Comparison of ENCODE assay signal across 21 cellular contexts in genomic region chr1:225917536-225917935, GRCh38. TPM values are rescaled to one million over a fixed set of nuclear protein-coding genes. Genes with fewer than 3 reads are reported as not detected.
DNase-seq lines count a peak whose midpoint lies in the region; ATAC-seq and TF ChIP-seq lines count a peak whose summit lies in the region.
"Had no signal": no experiment of that assay in that cellular context is flagged by ENCODE, and none has a peak within 500 bp of the region (broad histone marks: within the 10 kb centered on the region; RNA-seq: fewer than 3 reads in every experiment).

No MANE protein-coding gene starts in this region.

- CTCF ChIA-PET in activated CD8-positive, alpha-beta memory T cell treated with anti-CD3 and anti-CD28 coated beads, Interleukin-2, amount 10 ng/mL, durations not matched to agents 7 days and 5 days (lab: Charles Lee), result interaction anchor here (1.2 to 1.3 kb wide), 2 partner anchors 46 to 449 kb away, joined by 3 read pairs; no protein-coding TSS in a partner anchor
- CTCF ChIA-PET in IMR-90 (lab: Yijun Ruan, JAX), result interaction anchor here (1.0 kb wide), 1 partner anchor 16 kb away, joined by 3 read pairs; no protein-coding TSS in a partner anchor

- H3K4me3 ChIP-seq in IMR-90 (ENCODE audit: insufficient read depth, low read depth, low read length), result no peak overlapping the region
- H3K4me3 ChIP-seq: BLaER1, skin epidermis had no signal

- peaks cover 31% of the 10 kb centered on the region for H3K36me3 ChIP-seq in IMR-90 (ENCODE audit: control insufficient read depth, insufficient read depth, low read length)

- H3K4ac ChIP-seq in IMR-90 (ENCODE audit: low read depth, low read length), result no peak overlapping the region

- no peaks in the 10 kb centered on the region for H3K27me3 Mint-ChIP-seq in activated CD8-positive, alpha-beta memory T cell treated with anti-CD3 and anti-CD28 coated beads, Interleukin-2, amount 10 ng/mL, durations not matched to agents 7 days and 5 days
- H3K27me3 Mint-ChIP-seq in brain, result no peaks in the 10 kb centered on the region
- H3K27me3 Mint-ChIP-seq: natural killer cell treated with Interleukin-12 subunit alpha and Interleukin-12 subunit beta and Interleukin-15 and Interleukin-18, amount 100 ng/mL, for 72 hours had no signal

- no peak overlapping the region for H2BK20ac ChIP-seq in IMR-90 (ENCODE audit: low read depth, low read length)

- no peak overlapping the region for H3K14ac ChIP-seq in IMR-90 (replicated peaks; ENCODE audit: low read depth, low read length)

- no peak for ATAC-seq in activated CD8-positive, alpha-beta memory T cell treated with anti-CD3 and anti-CD28 coated beads, Interleukin-2, amount 10 ng/mL, durations not matched to agents 7 days and 5 days
- ATAC-seq in IMR-90 (ENCODE audit: low read depth) (no peak), GM21526 (IDR thresholded peaks at IDR 0.05; ENCODE audit: low FRiP score, unreplicated experiment) (no peak)
- ATAC-seq: natural killer cell treated with Interleukin-12 subunit alpha and Interleukin-12 subunit beta and Interleukin-15 and Interleukin-18, amount 100 ng/mL, for 72 hours had no signal

- H4K8ac ChIP-seq in IMR-90 (ENCODE audit: low read depth in 2 of 2, low read length in 2 of 2), result no peak overlapping the region

- no peak for TF ChIP-seq RAD21 in IMR-90 (IDR thresholded peaks at IDR 0.05; ENCODE audit: low read length)

- H4K91ac ChIP-seq in IMR-90 (ENCODE audit: insufficient read depth, low read depth, low read length), result no peak overlapping the region

- no peak overlapping the region for H4K5ac ChIP-seq in IMR-90 (ENCODE audit: low read depth, low read length)

- H3K79me1 ChIP-seq in IMR-90 (ENCODE audit: low read depth in 1 of 2, low read length in 2 of 2), result peaks cover 7 to 32% of the 10 kb centered on the region in 2 experiments

- in situ Hi-C loops in IMR-90 (cut with MboI; ENCODE audit: low sequenced_read_pairs), result no loop called here

- H3K4me3 Mint-ChIP-seq in activated CD8-positive, alpha-beta memory T cell treated with anti-CD3 and anti-CD28 coated beads, Interleukin-2, amount 10 ng/mL, durations not matched to agents 7 days and 5 days, result no peak overlapping the region
- H3K4me3 Mint-ChIP-seq in brain, result peak overlapping the region in 1 of 5 experiments; percentile 23
- H3K4me3 Mint-ChIP-seq: natural killer cell treated with Interleukin-12 subunit alpha and Interleukin-12 subunit beta and Interleukin-15 and Interleukin-18, amount 100 ng/mL, for 72 hours had no signal

- POLR2A ChIA-PET in IMR-90 (lab: Charles Lee; ENCODE audit: unreplicated experiment), result no interaction called here

- H3K9me3 Mint-ChIP-seq in activated CD8-positive, alpha-beta memory T cell treated with anti-CD3 and anti-CD28 coated beads, Interleukin-2, amount 10 ng/mL, durations not matched to agents 7 days and 5 days (ENCODE audit: low read depth), result no peaks in the 10 kb centered on the region
- no peaks in the 10 kb centered on the region for H3K9me3 Mint-ChIP-seq in brain
- H3K9me3 Mint-ChIP-seq: natural killer cell treated with Interleukin-12 subunit alpha and Interleukin-12 subunit beta and Interleukin-15 and Interleukin-18, amount 100 ng/mL, for 72 hours had no signal

- no peak overlapping the region for H3K23ac ChIP-seq in IMR-90 (ENCODE audit: low read depth, low read length)

- no peak overlapping the region for H2BK5ac ChIP-seq in IMR-90 (ENCODE audit: low read depth, low read length, poor library complexity, severe bottlenecking)

- no peak for DNase-seq in activated CD8-positive, alpha-beta memory T cell treated with anti-CD3 and anti-CD28 coated beads, Interleukin-2, amount 10 ng/mL, durations not matched to agents 7 days and 5 days
- DNase-seq in activated CD8-positive, alpha-beta memory T cell treated with anti-CD3 and anti-CD28 coated beads, Interleukin-2, amount 50 U/mL, for 4 hours, result no peak
- DNase-seq in IMR-90, result peak; percentile 37
- DNase-seq in iris pigment epithelial cell (ENCODE audit: low read depth), result peak; percentile 31
- no peak for DNase-seq in caudate nucleus (lab: John Stamatoyannopoulos, UW)
- DNase-seq in medulla oblongata (ENCODE audit: extremely low spot score), result no peak
- DNase-seq: activated CD4-positive, alpha-beta T cell treated with anti-CD3 and anti-CD28 coated beads for 1 hour; activated CD8-positive, alpha-beta memory T cell treated with anti-CD3 and anti-CD28 coated beads, Interleukin-2, amount 50 U/mL, for 48 hours; dermis blood vessel endothelial cell; GDM1; KG1; MV-4-11; NCI-H1694 treated with DMSO at 0.1 percent for 48 hours; NCI-H226 had no signal

- no peak overlapping the region for H3K9ac ChIP-seq in IMR-90 (ENCODE audit: low read depth, low read length)
- H3K9ac ChIP-seq: BLaER1 had no signal

- no peak overlapping the region for H3K18ac ChIP-seq in IMR-90 (ENCODE audit: low read depth, low read length)

- H3K27ac ChIP-seq in IMR-90 (ENCODE audit: insufficient read depth, low read length) (no peak overlapping the region), caudate nucleus (ENCODE audit: low read depth, low read length) (no peak overlapping the region)
- H3K27ac ChIP-seq: BLaER1, skin epidermis had no signal

- H2BK120ac ChIP-seq in IMR-90 (ENCODE audit: low read depth, low read length), result no peak overlapping the region

- H2AK5ac ChIP-seq in IMR-90 (ENCODE audit: low read depth, low read length), result no peak overlapping the region

- BruUV-seq in IMR-90 (replicated peaks; lab: Mats Ljungman, UMichigan), result no TSS peak

- no peak overlapping the region for H2AK9ac ChIP-seq in IMR-90 (replicated peaks; ENCODE audit: low read depth, low read length, poor library complexity)

- H3K4me1 Mint-ChIP-seq in activated CD8-positive, alpha-beta memory T cell treated with anti-CD3 and anti-CD28 coated beads, Interleukin-2, amount 10 ng/mL, durations not matched to agents 7 days and 5 days, result peaks cover 33% of the 10 kb centered on the region
- peaks cover 52% of the 10 kb centered on the region for H3K4me1 Mint-ChIP-seq in brain

- H2BK15ac ChIP-seq in IMR-90 (ENCODE audit: low read depth, low read length), result no peak overlapping the region

- H3K9me3 ChIP-seq in IMR-90 (ENCODE audit: control insufficient read depth, insufficient read depth, low read length), result no peaks in the 10 kb centered on the region
- H3K9me3 ChIP-seq: BLaER1 had no signal

- H3K27me3 ChIP-seq in IMR-90 (ENCODE audit: control insufficient read depth, insufficient read depth, low read length), result no peaks in the 10 kb centered on the region
- H3K27me3 ChIP-seq: BLaER1 had no signal

- WGBS in IMR-90 (ENCODE audit: extremely low coverage in 2 of 2, insufficient read length in 1 of 2), 2 experiments, result no CpG with 5 or more reads among the region's 5 CpGs

- dilution Hi-C loops in IMR-90 (cut with HindIII; ENCODE audit: low sequenced_read_pairs, unreplicated experiment), result no loop called here

- H3K36me3 Mint-ChIP-seq in activated CD8-positive, alpha-beta memory T cell treated with anti-CD3 and anti-CD28 coated beads, Interleukin-2, amount 10 ng/mL, durations not matched to agents 7 days and 5 days, result peaks cover 29% of the 10 kb centered on the region
- H3K36me3 Mint-ChIP-seq in brain, result peaks cover 38% of the 10 kb centered on the region

- no peak for TF ChIP-seq POLR2A in IMR-90 (IDR thresholded peaks at IDR 0.05; ENCODE audit: low read depth, low read length)

- H3K9me1 ChIP-seq in IMR-90 (ENCODE audit: insufficient read depth, low read length), result peaks cover 13% of the 10 kb centered on the region

- no peak overlapping the region for H3K4me2 ChIP-seq in IMR-90 (ENCODE audit: low read depth, low read length)
- H3K4me2 ChIP-seq: BLaER1 had no signal

- peaks cover 6% of the 10 kb centered on the region for H4K20me1 ChIP-seq in IMR-90 (ENCODE audit: insufficient read depth, low read length)

- peak overlapping the region; percentile 52 for H3K27ac Mint-ChIP-seq in activated CD8-positive, alpha-beta memory T cell treated with anti-CD3 and anti-CD28 coated beads, Interleukin-2, amount 10 ng/mL, durations not matched to agents 7 days and 5 days
- H3K27ac Mint-ChIP-seq in brain, result peak overlapping the region in 4 of 5 experiments; percentile 9 to 92 (median 83)

- intact Hi-C loops in IMR-90 (cut with micrococcal nuclease), result no loop called here

- H2AFZ ChIP-seq in IMR-90 (replicated peaks; ENCODE audit: low read length, poor library complexity), result no peak overlapping the region

- H3K4me1 ChIP-seq in IMR-90 (ENCODE audit: control insufficient read depth, insufficient read depth, low read length), result peaks cover 5% of the 10 kb centered on the region; the same call in 1 of the 2 replicates

- H3K56ac ChIP-seq in IMR-90 (ENCODE audit: extremely low read depth, insufficient read depth, low read length), result no peak overlapping the region

- TF ChIP-seq CTCF in IMR-90 (conservative IDR thresholded peaks at IDR 0.05; ENCODE audit: low read depth, low read length), result no peak
- TF ChIP-seq CTCF in brain (conservative IDR thresholded peaks at IDR 0.05), result no peak

RNA-seq across cellular contexts. Expression of gene PYCR2, which starts 6.5 kb away (rescaled TPM):
- 100 to 1,000 TPM; 103 to 106 TPM for total RNA-seq in activated CD8-positive, alpha-beta memory T cell treated with anti-CD3 and anti-CD28 coated beads, Interleukin-2, amount 10 ng/mL, durations not matched to agents 7 days and 5 days
- total RNA-seq in IMR-90 (2012; rRNA removed), result 31.4 and 34.4 TPM in 2 replicates
- polyA plus RNA-seq in IMR-90 (2012; rRNA removed), result 68.1 and 70.6 TPM in 2 replicates
- 49.7 and 57.5 TPM in 2 replicates for polyA plus RNA-seq in IMR-90 (2012; cell fraction: cytosol; rRNA removed)
- 64.1 and 126 TPM in 2 replicates for polyA plus RNA-seq in IMR-90 (2012; cell fraction: nucleus; rRNA removed; ENCODE audit: low replicate concordance)
- 107 TPM for polyA plus RNA-seq in brain (ENCODE audit: insufficient read depth, low read depth, low replicate concordance)

RNA-seq across cellular contexts. Expression of gene LEFTY2, which starts 23.5 kb away (rescaled TPM):
- total RNA-seq in activated CD8-positive, alpha-beta memory T cell treated with anti-CD3 and anti-CD28 coated beads, Interleukin-2, amount 10 ng/mL, durations not matched to agents 7 days and 5 days, result not detected
- total RNA-seq in IMR-90 (2012; rRNA removed), result not detected in 2 replicates
- polyA plus RNA-seq in IMR-90 (2012; rRNA removed) (not detected in 2 replicates), brain (ENCODE audit: insufficient read depth, low read depth, low replicate concordance) (1.7 TPM)
- not detected in 2 replicates for polyA plus RNA-seq in IMR-90 (2012; cell fraction: cytosol; rRNA removed)
- not detected in 2 replicates for polyA plus RNA-seq in IMR-90 (2012; cell fraction: nucleus; rRNA removed; ENCODE audit: low replicate concordance)
- total RNA-seq: epithelial cell of proximal tubule; natural killer cell treated with Interleukin-12 subunit alpha and Interleukin-12 subunit beta and Interleukin-15 and Interleukin-18, amount 100 ng/mL, for 72 hours had no signal

RNA-seq across cellular contexts. Expression of gene LEFTY1, which starts 28.6 kb away (rescaled TPM):
- not detected for total RNA-seq in activated CD8-positive, alpha-beta memory T cell treated with anti-CD3 and anti-CD28 coated beads, Interleukin-2, amount 10 ng/mL, durations not matched to agents 7 days and 5 days
- total RNA-seq in IMR-90 (2012; rRNA removed), result not detected in 2 replicates
- polyA plus RNA-seq in IMR-90 (2012; rRNA removed), result not detected in 2 replicates
- not detected in 2 replicates for polyA plus RNA-seq in IMR-90 (2012; cell fraction: cytosol; rRNA removed)
- 0.07 TPM in 1 of 2 replicates, not detected in the other for polyA plus RNA-seq in IMR-90 (2012; cell fraction: nucleus; rRNA removed; ENCODE audit: low replicate concordance)
- polyA plus RNA-seq in brain (ENCODE audit: insufficient read depth, low read depth, low replicate concordance), result 1.0 TPM
- total RNA-seq: dermis blood vessel endothelial cell; epithelial cell of proximal tubule; mesenteric fat pad; natural killer cell treated with Interleukin-12 subunit alpha and Interleukin-12 subunit beta and Interleukin-15 and Interleukin-18, amount 100 ng/mL, for 72 hours had no signal

RNA-seq across cellular contexts. Expression of gene TMEM63A, which starts 35.4 kb away (rescaled TPM):
- 10 to 100 TPM; 50.4 to 58.7 TPM for total RNA-seq in activated CD8-positive, alpha-beta memory T cell treated with anti-CD3 and anti-CD28 coated beads, Interleukin-2, amount 10 ng/mL, durations not matched to agents 7 days and 5 days
- total RNA-seq in IMR-90 (2012; rRNA removed), result 4.7 and 5.6 TPM in 2 replicates
- polyA plus RNA-seq in IMR-90 (2012; rRNA removed) (23.3 and 23.4 TPM in 2 replicates), brain (ENCODE audit: insufficient read depth, low read depth, low replicate concordance) (34.6 TPM)
- polyA plus RNA-seq in IMR-90 (2012; cell fraction: cytosol; rRNA removed), result 6.1 and 8.6 TPM in 2 replicates
- 206 and 213 TPM in 2 replicates for polyA plus RNA-seq in IMR-90 (2012; cell fraction: nucleus; rRNA removed; ENCODE audit: low replicate concordance)

Comparison
In these comparisons a context has a peak if more than half of its experiments do, and no peak if none do; other contexts are left out.
1. DNase-seq: peak in IMR-90 (single experiment) and iris pigment epithelial cell (single experiment); none in activated CD8-positive, alpha-beta memory T cell treated with anti-CD3 and anti-CD28 coated beads, Interleukin-2, amount 10 ng/mL, durations not matched to agents 7 days and 5 days (single experiment), activated CD8-positive, alpha-beta memory T cell treated with anti-CD3 and anti-CD28 coated beads, Interleukin-2, amount 50 U/mL, for 4 hours (single experiment), caudate nucleus (0 of 61) and medulla oblongata (single experiment).